ENCODE assay signal across 9 cellular contexts in the genomic region with DNA sequence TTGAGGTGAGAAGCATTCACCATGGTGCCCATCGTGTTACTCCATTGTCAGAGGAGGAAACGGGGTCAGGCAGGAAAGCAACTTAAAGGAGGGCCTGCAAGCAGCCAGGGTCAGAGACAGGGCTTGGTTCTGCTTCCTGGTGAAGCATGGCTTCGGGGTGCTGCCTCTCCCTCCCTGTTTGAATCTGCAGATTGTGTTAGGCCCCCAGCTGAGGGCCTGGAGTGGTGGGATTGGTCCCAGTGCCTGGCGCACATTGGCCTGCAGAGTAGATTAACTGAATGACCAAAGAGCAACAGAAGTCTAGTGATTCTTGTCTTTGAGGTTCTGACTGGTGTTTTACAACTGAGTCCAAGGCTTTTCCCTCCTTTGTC. TPM values are rescaled to one million over a fixed set of nuclear protein-coding genes. Genes with fewer than 3 reads are reported as not detected.
DNase-seq lines count a peak whose midpoint lies in the region; ATAC-seq and TF ChIP-seq lines count a peak whose summit lies in the region.
"Had no signal": no experiment of that assay in that cellular context is flagged by ENCODE, and none has a peak within 500 bp of the region (broad histone marks: within the 10 kb centered on the region; RNA-seq: fewer than 3 reads in every experiment).

No MANE protein-coding gene starts in this region.

- H3K4me1 ChIP-seq in CD8-positive, alpha-beta memory T cell (ENCODE audit: insufficient read depth, low read length): peaks cover 26% of the 10 kb centered on the region
- H3K4me1 ChIP-seq in mesodermal cell (ENCODE audit: control insufficient read depth, insufficient read depth, low read length, poor library complexity, severe bottlenecking): peaks cover 15% of the 10 kb centered on the region

- no peak for DNase-seq in CD8-positive, alpha-beta memory T cell
- DNase-seq in epidermal melanocyte (ENCODE audit: insufficient read length, low spot score): no peak
- no peak for DNase-seq in EL
- DNase-seq: DMS79 treated with DMSO at 0.1 percent for 48 hours, NCI-H2227 treated with DMSO at 0.1 percent for 48 hours had no signal

- ATAC-seq in GM19023 (IDR thresholded peaks at IDR 0.05; ENCODE audit: unreplicated experiment): no peak

- 82 to 95% methylated on average over 3 of the region's 4 CpGs for WGBS in mesodermal cell (ENCODE audit: insufficient coverage in 2 of 2), 2 experiments

- H3K4me3 Mint-ChIP-seq in CD8-positive, alpha-beta memory T cell: peak overlapping the region in 2 of 7 donors; percentile 10 to 85

- H3K9me3 ChIP-seq in CD8-positive, alpha-beta memory T cell (ENCODE audit: low read length): no peaks in the 10 kb centered on the region
- no peaks in the 10 kb centered on the region for H3K9me3 ChIP-seq in mesodermal cell (ENCODE audit: control insufficient read depth, low read length)
- H3K9me3 ChIP-seq: SJSA1 had no signal

- no peak for TF ChIP-seq CTCF in VCaP (conservative IDR thresholded peaks at IDR 0.05)

- no peak overlapping the region for H3K27ac ChIP-seq in CD8-positive, alpha-beta memory T cell (ENCODE audit: low read depth, low read length)
- H3K27ac ChIP-seq in VCaP (peak overlapping the region; percentile 98), mesodermal cell (ENCODE audit: low read depth, low read length, severe bottlenecking) (peak overlapping the region; percentile 2)
- H3K27ac ChIP-seq: SJSA1 had no signal

- H3K36me3 ChIP-seq in CD8-positive, alpha-beta memory T cell (ENCODE audit: insufficient read depth, low read length): no peaks in the 10 kb centered on the region
- peaks cover 27% of the 10 kb centered on the region for H3K36me3 ChIP-seq in mesodermal cell (ENCODE audit: control insufficient read depth, insufficient read depth, low read length)

- peaks cover 6 to 31% (median 16%) of the 10 kb centered on the region in 3 donors for H3K4me1 Mint-ChIP-seq in CD8-positive, alpha-beta memory T cell

- POLR2A ChIA-PET in CD8-positive, alpha-beta memory T cell (lab: Charles Lee): no interaction called here

- no peak overlapping the region for H3K4me3 ChIP-seq in CD8-positive, alpha-beta memory T cell (ENCODE audit: low read length)
- peak overlapping the region; percentile 84 for H3K4me3 ChIP-seq in mesodermal cell (ENCODE audit: extremely low read depth, insufficient read depth, low read length, poor library complexity, severe bottlenecking)
- H3K4me3 ChIP-seq: SJSA1 had no signal

- CTCF ChIA-PET in CD8-positive, alpha-beta memory T cell (lab: Charles Lee): interaction anchor here (0.9 to 4.3 kb wide), 7 partner anchors 8 to 148 kb away, joined by 3 to 60 read pairs (median 4); a partner anchor contains a TSS

- H3K36me3 Mint-ChIP-seq in CD8-positive, alpha-beta memory T cell: peaks cover 0 to 3% (median 0%) of the 10 kb centered on the region in 3 donors

- peaks cover 0 to 1% of the 10 kb centered on the region in 2 donors for H3K27me3 Mint-ChIP-seq in CD8-positive, alpha-beta memory T cell

- H3K27me3 ChIP-seq in CD8-positive, alpha-beta memory T cell (ENCODE audit: insufficient read depth, low read length, poor library complexity, severe bottlenecking): no peaks in the 10 kb centered on the region
- H3K27me3 ChIP-seq: SJSA1 had no signal

- peak overlapping the region in 7 of 8 donors; percentile 47 to 90 (median 70) for H3K27ac Mint-ChIP-seq in CD8-positive, alpha-beta memory T cell

- H3K9me3 Mint-ChIP-seq in CD8-positive, alpha-beta memory T cell: no peaks in the 10 kb centered on the region

RNA-seq across cellular contexts. Expression of a gene that starts 4.0 kb away (rescaled TPM):
- total RNA-seq in CD8-positive, alpha-beta memory T cell: 1 to 10 TPM; 4.7 to 5.1 TPM
- polyA plus RNA-seq in CD8-positive, alpha-beta memory T cell: 0.64 TPM
- polyA plus RNA-seq in mesodermal cell (2013, experiment 1 of 2): 42.8 TPM
- polyA plus RNA-seq in mesodermal cell (2013, experiment 2 of 2): 40.6 TPM

RNA-seq across cellular contexts. Expression of a gene that starts 17.6 kb away (rescaled TPM):
- 1 to 10 TPM; 7.6 to 9.5 TPM for total RNA-seq in CD8-positive, alpha-beta memory T cell
- 1.0 TPM for polyA plus RNA-seq in CD8-positive, alpha-beta memory T cell
- polyA plus RNA-seq in mesodermal cell (2013, experiment 1 of 2): 53.5 TPM
- 44.3 TPM for polyA plus RNA-seq in mesodermal cell (2013, experiment 2 of 2)

RNA-seq across cellular contexts. Expression of a gene that starts 31.9 kb away (rescaled TPM):
- total RNA-seq in CD8-positive, alpha-beta memory T cell: 10 to 100 TPM; 25.3 to 25.4 TPM
- 14.1 TPM for polyA plus RNA-seq in CD8-positive, alpha-beta memory T cell
- 38.0 TPM for polyA plus RNA-seq in mesodermal cell (2013, experiment 1 of 2)
- 36.6 TPM for polyA plus RNA-seq in mesodermal cell (2013, experiment 2 of 2)

RNA-seq across cellular contexts. Expression of a gene that starts 38.8 kb away (rescaled TPM):
- total RNA-seq in CD8-positive, alpha-beta memory T cell: 1 to 10 TPM; 3.7 to 4.3 TPM
- polyA plus RNA-seq in CD8-positive, alpha-beta memory T cell: 0.46 TPM
- polyA plus RNA-seq in mesodermal cell (2013, experiment 1 of 2): 38.1 TPM
- polyA plus RNA-seq in mesodermal cell (2013, experiment 2 of 2): 33.5 TPM

RNA-seq across cellular contexts. Expression of a gene that starts 51.2 kb away (rescaled TPM):
- total RNA-seq in CD8-positive, alpha-beta memory T cell: 10 to 100 TPM; 24.6 to 28.7 TPM
- polyA plus RNA-seq in CD8-positive, alpha-beta memory T cell: 12.0 TPM
- 20.7 TPM for polyA plus RNA-seq in mesodermal cell (2013, experiment 1 of 2)
- 13.8 TPM for polyA plus RNA-seq in mesodermal cell (2013, experiment 2 of 2)
